In genomic region chr10:102241037-102241443, GRCh38 we compare ENCODE assay signal across 10 cellular contexts. TPM values are rescaled to one million over a fixed set of nuclear protein-coding genes. Genes with fewer than 3 reads are reported as not detected.
A peak's percentile ranks its signal among the peaks of the same experiment; 100 is the strongest.
DNase-seq lines count a peak whose midpoint lies in the region; ATAC-seq and TF ChIP-seq lines count a peak whose summit lies in the region.
"Had no signal": no experiment of that assay in that cellular context is flagged by ENCODE, and none has a peak within 500 bp of the region (broad histone marks: within the 10 kb centered on the region; RNA-seq: fewer than 3 reads in every experiment).

No MANE protein-coding gene starts in this region.

- H3K27ac ChIP-seq in colonic mucosa (no peak overlapping the region), mesendoderm (ENCODE audit: low read depth, low read length) (no peak overlapping the region), vagina (peak overlapping the region; percentile 15)

- peak overlapping the region; percentile 62 for H3K56ac ChIP-seq in mesendoderm (ENCODE audit: low read length)

- H3K4me2 ChIP-seq in mesendoderm (ENCODE audit: low read length), result peak overlapping the region; percentile 96

- H3K9ac ChIP-seq in colonic mucosa (ENCODE audit: low read depth in 2 of 2, low read length in 2 of 2) (peak overlapping the region; percentile 19 to 27), mesendoderm (ENCODE audit: low read length) (peak overlapping the region; percentile 60)

- no peak overlapping the region for H3K23ac ChIP-seq in mesendoderm (ENCODE audit: low read length)

- DNase-seq in stimulated activated CD4-positive, alpha-beta T cell treated with anti-CD3 and anti-CD28 coated beads, Interleukin-2, amount 100 ng/mL, for 24 hours, result peak; percentile 15 to 24
- DNase-seq in stimulated activated CD4-positive, alpha-beta T cell treated with anti-CD3 and anti-CD28 coated beads, Interleukin-15, amount 100 ng/mL, for 24 hours, result no peak
- DNase-seq in colonic mucosa (no peak), mesendoderm (no peak), vagina (ENCODE audit: extremely low spot score in 2 of 2) (no peak), kidney glomerular epithelial cell (lab: John Stamatoyannopoulos, UW) (no peak), amniotic stem cell (lab: John Stamatoyannopoulos, UW) (no peak)

- H2BK120ac ChIP-seq in mesendoderm (ENCODE audit: low read depth, low read length), result no peak overlapping the region

- whole genome bisulfite sequencing in mesendoderm (ENCODE audit: extremely low coverage, insufficient coverage, low lambda C conversion rate), result no CpG with 5 or more reads among the region's 20 CpGs

- no peak overlapping the region for H2BK15ac ChIP-seq in mesendoderm (replicated peaks; ENCODE audit: low read depth)

- H2AK5ac ChIP-seq in mesendoderm (ENCODE audit: low read length), result no peak overlapping the region

- H2BK5ac ChIP-seq in mesendoderm (ENCODE audit: low read length), result no peak overlapping the region

- no peak overlapping the region for H3K18ac ChIP-seq in mesendoderm (ENCODE audit: low read length)

- intact Hi-C loops in colonic mucosa (cut with DNase I), result no loop called here
- intact Hi-C loops in vagina (cut with DNase I), result no loop called here

- H3K4me3 ChIP-seq in colonic mucosa (peak overlapping the region; percentile 52), mesendoderm (ENCODE audit: low read length) (peak overlapping the region; percentile 34), vagina (peak overlapping the region; percentile 53 to 61)

- H3K79me1 ChIP-seq in mesendoderm (ENCODE audit: low read length), result peaks cover under 1% of the 10 kb centered on the region

- H3K27me3 ChIP-seq in colonic mucosa (peaks cover 23% of the 10 kb centered on the region), mesendoderm (ENCODE audit: insufficient read depth, low read length, poor library complexity) (peaks cover 32% of the 10 kb centered on the region), vagina (no peaks in the 10 kb centered on the region)

- no peak for TF ChIP-seq POLR2A in vagina (IDR thresholded peaks at IDR 0.05)

- H4K5ac ChIP-seq in mesendoderm (ENCODE audit: low read length), result no peak overlapping the region

- no peak overlapping the region for H3K4ac ChIP-seq in mesendoderm (ENCODE audit: low read depth, low read length)

- TF ChIP-seq CTCF in colonic mucosa (IDR thresholded peaks at IDR 0.05), result no peak
- TF ChIP-seq CTCF in vagina (IDR thresholded peaks at IDR 0.05), result no peak

- H3K79me2 ChIP-seq in mesendoderm (ENCODE audit: control insufficient read depth, insufficient read depth, low read length), result peaks cover 3% of the 10 kb centered on the region

- H4K8ac ChIP-seq in mesendoderm (ENCODE audit: low read depth, low read length), result no peak overlapping the region

- H3K9me3 ChIP-seq in colonic mucosa, result no peaks in the 10 kb centered on the region
- no peaks in the 10 kb centered on the region for H3K9me3 ChIP-seq in vagina

- H3K4me1 ChIP-seq in colonic mucosa (peaks cover 15% of the 10 kb centered on the region), mesendoderm (ENCODE audit: control insufficient read depth, low read depth, low read length) (peaks cover 5% of the 10 kb centered on the region), vagina (peaks cover 34% of the 10 kb centered on the region)

- no peaks in the 10 kb centered on the region for H3K36me3 ChIP-seq in colonic mucosa
- no peaks in the 10 kb centered on the region for H3K36me3 ChIP-seq in mesendoderm (ENCODE audit: control insufficient read depth, insufficient read depth, low read length)
- no peaks in the 10 kb centered on the region for H3K36me3 ChIP-seq in vagina

- ATAC-seq in HG02840 (IDR thresholded peaks at IDR 0.05; ENCODE audit: low FRiP score, unreplicated experiment), result no peak

RNA-seq across cellular contexts. Expression of gene PITX3, which starts 0.3 kb away (rescaled TPM):
- not detected for total RNA-seq in colonic mucosa
- polyA plus RNA-seq in mesendoderm (2013, experiment 1 of 2), result 0.11 TPM
- 0.13 TPM for polyA plus RNA-seq in mesendoderm (2013, experiment 2 of 2)
- total RNA-seq in vagina, result not detected
- total RNA-seq: Daoy, dermis microvascular lymphatic vessel endothelial cell had no signal

RNA-seq across cellular contexts. Expression of gene GBF1, which starts 4.3 kb away (rescaled TPM):
- total RNA-seq in colonic mucosa, result 10 to 100 TPM; 59.8 to 73.4 TPM
- polyA plus RNA-seq in mesendoderm (2013, experiment 1 of 2), result 11.9 TPM
- 11.5 TPM for polyA plus RNA-seq in mesendoderm (2013, experiment 2 of 2)
- 48.9 TPM for total RNA-seq in vagina

RNA-seq across cellular contexts. Expression of gene ELOVL3, which starts 14.9 kb away (rescaled TPM):
- total RNA-seq in colonic mucosa (under 1 TPM in 1 of 2 donors, not detected in 1; 0.24 TPM), vagina (not detected)
- 0.06 TPM for polyA plus RNA-seq in mesendoderm (2013, experiment 1 of 2)
- polyA plus RNA-seq in mesendoderm (2013, experiment 2 of 2), result 0.06 TPM
- total RNA-seq: dermis microvascular lymphatic vessel endothelial cell had no signal

Comparison
In these comparisons a context has a peak if more than half of its experiments do, and no peak if none do; other contexts are left out.
1. DNase-seq: peak in stimulated activated CD4-positive, alpha-beta T cell treated with anti-CD3 and anti-CD28 coated beads, Interleukin-2, amount 100 ng/mL, for 24 hours (2 of 2); none in stimulated activated CD4-positive, alpha-beta T cell treated with anti-CD3 and anti-CD28 coated beads, Interleukin-15, amount 100 ng/mL, for 24 hours (single experiment), colonic mucosa (single experiment), mesendoderm (single experiment), vagina (0 of 2), kidney glomerular epithelial cell (single experiment) and amniotic stem cell (single experiment).
2. Peak in every context shown above with its lines, with median percentiles within 50 percentile points of each other: H3K4me3 ChIP-seq.